ENCODE assay signal across 21 cellular contexts in genomic region chr17:27327871-27328270, GRCh38.
"Had no signal": no experiment of that assay in that cellular context is flagged by ENCODE, and none has a peak within 500 bp of the region (broad histone marks: within the 10 kb centered on the region; RNA-seq: fewer than 3 reads in every experiment).

No MANE protein-coding gene starts in this region.

- H3K4me3 ChIP-seq: adrenal gland, SK-N-MC had no signal

- H3K9me3 ChIP-seq: adrenal gland had no signal

- H3K27ac ChIP-seq: adrenal gland, SK-N-MC, VCaP had no signal

- H3K27me3 ChIP-seq: adrenal gland had no signal

- DNase-seq: activated CD4-positive, alpha-beta T cell treated with anti-CD3 and anti-CD28 coated beads, Interleukin-2, amount 10 ng/mL, durations not matched to agents 7 days and 5 days; activated CD4-positive, CD25-positive, alpha-beta regulatory T cell; activated CD8-positive, alpha-beta memory T cell treated with anti-CD3 and anti-CD28 coated beads, Interleukin-2, amount 50 U/mL, for 48 hours; activated naive CD4-positive, alpha-beta T cell treated with anti-CD3 and anti-CD28 coated beads, Interleukin-2, amount 50 U/mL, for 16 hours; activated naive CD8-positive, alpha-beta T cell treated with anti-CD3 and anti-CD28 coated beads, Interleukin-2, amount 10 ng/mL, durations not matched to agents 7 days and 5 days; activated T-cell treated with anti-CD3 and anti-CD28 coated beads, Interleukin-2, amount 50 U/mL, for 1 hour; aorta; MM.1S; NCI-H1105; NCI-H1436; NCI-H1694 treated with DMSO at 0.1 percent for 48 hours; NCI-H2029 treated with DMSO at 0.1 percent for 48 hours; NCI-H2171; NCI-H2227 treated with DMSO at 0.1 percent for 48 hours; NCI-H526; NCI-H82; SIG-M5; T-helper 1 cell had no signal

- H3K36me3 ChIP-seq: adrenal gland had no signal
